19 cellular contexts compared by ENCODE assay signal in genomic region chr22:37163096-37163489, GRCh38. TPM values are rescaled to one million over a fixed set of nuclear protein-coding genes. Genes with fewer than 3 reads are reported as not detected.
A peak's percentile ranks its signal among the peaks of the same experiment; 100 is the strongest.
DNase-seq lines count a peak whose midpoint lies in the region; ATAC-seq lines count a peak whose summit lies in the region.
"Had no signal": no experiment of that assay in that cellular context is flagged by ENCODE, and none has a peak within 500 bp of the region (broad histone marks: within the 10 kb centered on the region; RNA-seq: fewer than 3 reads in every experiment).

No MANE protein-coding gene starts in this region.

- H3K9me3 ChIP-seq in naive thymus-derived CD4-positive, alpha-beta T cell (ENCODE audit: control insufficient read depth in 2 of 3, low read length in 3 of 3) = no peaks in the 10 kb centered on the region
- H3K9me3 ChIP-seq: sigmoid colon had no signal

- no peak overlapping the region for H3K27ac ChIP-seq in naive thymus-derived CD4-positive, alpha-beta T cell (ENCODE audit: low read depth, low read length)
- H3K27ac ChIP-seq: 22Rv1, sigmoid colon had no signal

- H3K36me3 ChIP-seq in naive thymus-derived CD4-positive, alpha-beta T cell (ENCODE audit: control insufficient read depth in 2 of 3, insufficient read depth in 3 of 3, low read length in 3 of 3) = no peaks in the 10 kb centered on the region
- H3K36me3 ChIP-seq: sigmoid colon had no signal

- intact Hi-C loops in naive thymus-derived CD4-positive, alpha-beta T cell (cut with micrococcal nuclease) = no loop called here

- peaks cover 75% of the 10 kb centered on the region for H3K4me1 Mint-ChIP-seq in T-helper 1 cell treated with Interleukin-12 subunit alpha and Interleukin-12 subunit beta and Interleukin-4 antibody, amounts not matched to agents 30 μg/mL and 1 μg/mL, for 36 hours (ENCODE audit: low read depth)
- H3K4me1 Mint-ChIP-seq in activated CD8-positive, alpha-beta T cell treated with anti-CD3 and anti-CD28 coated beads, Interleukin-2, amount 10 ng/mL, durations not matched to agents 7 days and 5 days (ENCODE audit: low read depth) = peaks cover 95% of the 10 kb centered on the region
- H3K4me1 Mint-ChIP-seq in naive thymus-derived CD4-positive, alpha-beta T cell = peaks cover 30 to 91% (median 45%) of the 10 kb centered on the region in 7 donors

- DNase-seq in T-helper 1 cell (no peak), EL (no peak), COLO829 (ENCODE audit: low spot score) (no peak), mucosa of gallbladder (ENCODE audit: low spot score) (no peak)
- no peak for DNase-seq in activated CD8-positive, alpha-beta T cell treated with anti-CD3 and anti-CD28 coated beads, Interleukin-2, amount 10 ng/mL, durations not matched to agents 7 days and 5 days
- no peak for DNase-seq in naive thymus-derived CD4-positive, alpha-beta T cell
- DNase-seq: endodermal cell, HFFc6, hippocampal formation, KG1, NCI-H1417, NCI-H2227 treated with DMSO at 0.1 percent for 48 hours, SHP77 treated with DMSO at 0.1 percent for 48 hours, sigmoid colon, trophoblast cell had no signal

- peaks cover 49 to 70% of the 10 kb centered on the region in 2 donors for H3K4me1 ChIP-seq in naive thymus-derived CD4-positive, alpha-beta T cell (ENCODE audit: control insufficient read depth in 2 of 2, insufficient read depth in 2 of 2, low read length in 2 of 2)

- H3K27me3 Mint-ChIP-seq in T-helper 1 cell treated with Interleukin-12 subunit alpha and Interleukin-12 subunit beta and Interleukin-4 antibody, amounts not matched to agents 30 μg/mL and 1 μg/mL, for 36 hours (ENCODE audit: low read depth) = no peaks in the 10 kb centered on the region
- no peaks in the 10 kb centered on the region for H3K27me3 Mint-ChIP-seq in activated CD8-positive, alpha-beta T cell treated with anti-CD3 and anti-CD28 coated beads, Interleukin-2, amount 10 ng/mL, durations not matched to agents 7 days and 5 days (ENCODE audit: low read depth)
- H3K27me3 Mint-ChIP-seq in naive thymus-derived CD4-positive, alpha-beta T cell = no peaks in the 10 kb centered on the region

- POLR2A ChIA-PET in activated CD8-positive, alpha-beta T cell treated with anti-CD3 and anti-CD28 coated beads, Interleukin-2, amount 10 ng/mL, durations not matched to agents 7 days and 5 days (lab: Charles Lee) = interaction anchor here (0.8 to 7.1 kb wide), 9 partner anchors 13 to 84 kb away, joined by 4 to 100 read pairs (median 7); partner anchors contain the start of genes IL2RB and RAC2
- POLR2A ChIA-PET in naive thymus-derived CD4-positive, alpha-beta T cell (lab: Charles Lee) = interaction anchor here (0.7 to 4.3 kb wide), 8 partner anchors 11 to 79 kb away, joined by 3 to 28 read pairs (median 5); partner anchors contain the start of gene IL2RB

- peak overlapping the region; percentile 96 for H3K27ac Mint-ChIP-seq in T-helper 1 cell treated with Interleukin-12 subunit alpha and Interleukin-12 subunit beta and Interleukin-4 antibody, amounts not matched to agents 30 μg/mL and 1 μg/mL, for 36 hours
- H3K27ac Mint-ChIP-seq in activated CD8-positive, alpha-beta T cell treated with anti-CD3 and anti-CD28 coated beads, Interleukin-2, amount 10 ng/mL, durations not matched to agents 7 days and 5 days = peak overlapping the region; percentile 96
- H3K27ac Mint-ChIP-seq in naive thymus-derived CD4-positive, alpha-beta T cell = peak overlapping the region in 7 of 9 donors; percentile 82 to 98 (median 91)
- H3K27ac Mint-ChIP-seq: endodermal cell, HFFc6 had no signal

- ATAC-seq in GM18519 (IDR thresholded peaks at IDR 0.05; ENCODE audit: low FRiP score, unreplicated experiment) = peak; percentile 14
- no peak for ATAC-seq in activated CD8-positive, alpha-beta T cell treated with anti-CD3 and anti-CD28 coated beads, Interleukin-2, amount 10 ng/mL, durations not matched to agents 7 days and 5 days
- ATAC-seq in naive thymus-derived CD4-positive, alpha-beta T cell = no peak

- CTCF ChIA-PET in activated CD8-positive, alpha-beta T cell treated with anti-CD3 and anti-CD28 coated beads, Interleukin-2, amount 10 ng/mL, durations not matched to agents 7 days and 5 days (lab: Charles Lee) = interaction anchor here (0.8 to 9.5 kb wide), 13 partner anchors 13 to 439 kb away, joined by 3 to 280 read pairs (median 4); partner anchors contain the start of genes C1QTNF6 and IL2RB
- CTCF ChIA-PET in naive thymus-derived CD4-positive, alpha-beta T cell (lab: Charles Lee) = interaction anchor here (1.0 to 3.1 kb wide), 6 partner anchors 13 to 97 kb away, joined by 4 to 20 read pairs (median 8); partner anchors contain the start of gene IL2RB

- H3K4me3 ChIP-seq in naive thymus-derived CD4-positive, alpha-beta T cell (ENCODE audit: low read length) = peak overlapping the region; percentile 31
- H3K4me3 ChIP-seq: sigmoid colon had no signal

- H3K36me3 Mint-ChIP-seq in T-helper 1 cell treated with Interleukin-12 subunit alpha and Interleukin-12 subunit beta and Interleukin-4 antibody, amounts not matched to agents 30 μg/mL and 1 μg/mL, for 36 hours (ENCODE audit: low read depth) = no peaks in the 10 kb centered on the region
- peaks cover 7% of the 10 kb centered on the region for H3K36me3 Mint-ChIP-seq in activated CD8-positive, alpha-beta T cell treated with anti-CD3 and anti-CD28 coated beads, Interleukin-2, amount 10 ng/mL, durations not matched to agents 7 days and 5 days (ENCODE audit: low read depth)
- peaks cover 0 to 12% (median 0%) of the 10 kb centered on the region in 5 donors for H3K36me3 Mint-ChIP-seq in naive thymus-derived CD4-positive, alpha-beta T cell

- no peaks in the 10 kb centered on the region for H3K27me3 ChIP-seq in naive thymus-derived CD4-positive, alpha-beta T cell (ENCODE audit: control insufficient read depth in 2 of 2, insufficient read depth in 2 of 2, low read length in 2 of 2)
- H3K27me3 ChIP-seq: sigmoid colon had no signal

- peak overlapping the region; percentile 65 for H3K4me3 Mint-ChIP-seq in T-helper 1 cell treated with Interleukin-12 subunit alpha and Interleukin-12 subunit beta and Interleukin-4 antibody, amounts not matched to agents 30 μg/mL and 1 μg/mL, for 36 hours
- H3K4me3 Mint-ChIP-seq in activated CD8-positive, alpha-beta T cell treated with anti-CD3 and anti-CD28 coated beads, Interleukin-2, amount 10 ng/mL, durations not matched to agents 7 days and 5 days = peak overlapping the region; percentile 49
- H3K4me3 Mint-ChIP-seq in naive thymus-derived CD4-positive, alpha-beta T cell = peak overlapping the region in 8 of 10 donors; percentile 30 to 74 (median 59)
- H3K4me3 Mint-ChIP-seq: endodermal cell, HFFc6 had no signal

- H3K9me3 Mint-ChIP-seq in T-helper 1 cell treated with Interleukin-12 subunit alpha and Interleukin-12 subunit beta and Interleukin-4 antibody, amounts not matched to agents 30 μg/mL and 1 μg/mL, for 36 hours = no peaks in the 10 kb centered on the region
- H3K9me3 Mint-ChIP-seq in activated CD8-positive, alpha-beta T cell treated with anti-CD3 and anti-CD28 coated beads, Interleukin-2, amount 10 ng/mL, durations not matched to agents 7 days and 5 days (ENCODE audit: insufficient read depth) = peaks cover 5% of the 10 kb centered on the region
- H3K9me3 Mint-ChIP-seq in naive thymus-derived CD4-positive, alpha-beta T cell = no peaks in the 10 kb centered on the region

RNA-seq across cellular contexts. Expression of gene IL2RB, which starts 13.4 kb away (rescaled TPM):
- total RNA-seq in activated CD8-positive, alpha-beta T cell treated with anti-CD3 and anti-CD28 coated beads, Interleukin-2, amount 10 ng/mL, durations not matched to agents 7 days and 5 days = 100 to 1,000 TPM; 202 to 213 TPM
- total RNA-seq in naive thymus-derived CD4-positive, alpha-beta T cell = 100 to 1,000 TPM in 2 of 5 experiments, 10 to 100 TPM in 3; 14.3 to 209 (median 44.1) TPM
- 10 to 100 TPM; 13.6 to 20.2 TPM for polyA plus RNA-seq in naive thymus-derived CD4-positive, alpha-beta T cell
- 6.0 TPM for total RNA-seq in mucosa of gallbladder
- total RNA-seq: HFFc6 had no signal

RNA-seq across cellular contexts. Expression of gene C1QTNF6, which starts 25.0 kb away (rescaled TPM):
- total RNA-seq in activated CD8-positive, alpha-beta T cell treated with anti-CD3 and anti-CD28 coated beads, Interleukin-2, amount 10 ng/mL, durations not matched to agents 7 days and 5 days = 1 to 10 TPM; 6.1 to 6.2 TPM
- 10 to 100 TPM; 12.4 to 27.6 (median 20.2) TPM for total RNA-seq in naive thymus-derived CD4-positive, alpha-beta T cell
- 1 to 10 TPM; 1.1 to 2.4 TPM for polyA plus RNA-seq in naive thymus-derived CD4-positive, alpha-beta T cell
- 7.2 TPM for total RNA-seq in mucosa of gallbladder

RNA-seq across cellular contexts. Expression of gene SSTR3, which starts 49.2 kb away (rescaled TPM):
- total RNA-seq in activated CD8-positive, alpha-beta T cell treated with anti-CD3 and anti-CD28 coated beads, Interleukin-2, amount 10 ng/mL, durations not matched to agents 7 days and 5 days = 1 to 10 TPM; 3.5 to 3.6 TPM
- total RNA-seq in naive thymus-derived CD4-positive, alpha-beta T cell = 10 to 100 TPM in 2 of 5 experiments, 1 to 10 TPM in 3; 3.9 to 30.4 (median 6.4) TPM
- 1 to 10 TPM; 5.8 to 9.5 TPM for polyA plus RNA-seq in naive thymus-derived CD4-positive, alpha-beta T cell
- total RNA-seq in mucosa of gallbladder = 0.06 TPM
- total RNA-seq: HFFc6 had no signal

RNA-seq across cellular contexts. Expression of gene TMPRSS6, which starts 53.6 kb away (rescaled TPM):
- 1 to 10 TPM; 1.1 TPM for total RNA-seq in activated CD8-positive, alpha-beta T cell treated with anti-CD3 and anti-CD28 coated beads, Interleukin-2, amount 10 ng/mL, durations not matched to agents 7 days and 5 days
- 1 to 10 TPM in 2 of 5 experiments, under 1 TPM in 3; 0.22 to 3.2 (median 0.32) TPM for total RNA-seq in naive thymus-derived CD4-positive, alpha-beta T cell
- polyA plus RNA-seq in naive thymus-derived CD4-positive, alpha-beta T cell = not detected
- total RNA-seq in mucosa of gallbladder = 9.2 TPM
- total RNA-seq: HFFc6, omental fat pad, sigmoid colon had no signal
